ENCODE assay signal across 28 cellular contexts in the genomic region with DNA sequence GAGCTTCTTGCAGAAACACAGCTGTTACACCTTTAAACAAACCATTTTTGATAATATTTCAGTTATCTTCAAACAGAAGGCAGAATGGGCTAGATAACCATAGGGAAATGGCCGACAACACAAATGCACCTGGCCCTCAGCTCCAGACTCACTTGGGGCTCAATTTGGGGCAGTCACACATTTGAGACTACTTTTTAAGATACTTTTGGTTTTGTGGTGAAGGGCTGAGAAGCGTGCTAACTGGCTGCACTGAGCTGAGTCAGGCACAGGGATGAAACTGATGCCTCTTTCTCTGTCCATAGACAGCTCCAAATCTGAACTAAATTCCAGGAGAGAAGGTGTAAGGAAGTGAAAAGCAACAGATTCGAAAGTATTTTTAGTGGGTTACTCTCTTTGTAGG. TPM values are rescaled to one million over a fixed set of nuclear protein-coding genes. Genes with fewer than 3 reads are reported as not detected.
DNase-seq lines count a peak whose midpoint lies in the region; ATAC-seq, FAIRE-seq and TF ChIP-seq lines count a peak whose summit lies in the region.
"Had no signal": no experiment of that assay in that cellular context is flagged by ENCODE, and none has a peak within 500 bp of the region (broad histone marks: within the 10 kb centered on the region; RNA-seq: fewer than 3 reads in every experiment).

No MANE protein-coding gene starts in this region.

- FAIRE-seq in GM12891 (lab: Jason Lieb, UNC) (peak; percentile 76), urothelium cell line (lab: Jason Lieb, UNC) (no peak)
- FAIRE-seq: islet of Langerhans had no signal

- ATAC-seq in GM19328 (IDR thresholded peaks at IDR 0.05; ENCODE audit: unreplicated experiment) (peak; percentile 68), HG02798 (IDR thresholded peaks at IDR 0.05; ENCODE audit: poor library complexity, unreplicated experiment) (peak; percentile 46)
- ATAC-seq: activated T-cell treated with anti-CD3 and anti-CD28 coated beads, Interleukin-2, amount 50 U/mL, for 72 hours; left lung; right cardiac atrium; upper lobe of right lung had no signal

- DNase-seq in GM12891 (ENCODE audit: insufficient read length, low spot score) = no peak
- DNase-seq in NAMALWA (ENCODE audit: low spot score) = peak; percentile 58
- DNase-seq in NCI-H2196 treated with DMSO at 0.1 percent for 48 hours (lab: John Stamatoyannopoulos, UW; ENCODE audit: unreplicated experiment) = no peak
- no peak for DNase-seq in dedifferentiated amniotic fluid mesenchymal stem cell (ENCODE audit: extremely low spot score)
- DNase-seq in stimulated activated CD4-positive, alpha-beta T cell treated with anti-CD3 and anti-CD28 coated beads, Interleukin-1b, Interleukin-23, amount 100 ng/mL, for 48 hours = no peak
- DNase-seq in urothelium cell line (ENCODE audit: low spot score) = no peak
- DNase-seq: activated CD4-positive, alpha-beta T cell treated with anti-CD3 and anti-CD28 coated beads for 48 hours; activated naive CD4-positive, alpha-beta T cell treated with anti-CD3 and anti-CD28 coated beads for 36 hours; activated T-cell treated with anti-CD3 and anti-CD28 coated beads, Interleukin-2, amount 50 U/mL, for 72 hours; amygdala; GOT3; HFFc6; KBM-7; left lung; mesenchymal stem cell; NCI-H1436 treated with DMSO at 0.1 percent for 48 hours; NCI-H2107; NCI-H446 treated with DMSO at 0.1 percent for 48 hours; right cardiac atrium; SHP77; stimulated activated CD4-positive, alpha-beta T cell treated with anti-CD3 and anti-CD28 coated beads, Interleukin-2, amount 100 ng/mL, for 48 hours; substantia nigra; T-helper 9 cell; upper lobe of right lung; WERI-Rb-1 had no signal

- TF ChIP-seq POLR2A in GM12891 (IDR thresholded peaks at IDR 0.05; ENCODE audit: low read depth, low read length) = no peak

TF ChIP-seq in GM12891, 5 proteins besides CTCF, POLR2A, EP300 and RAD21:
- no peak for TF ChIP-seq POLR2AphosphoS5 (IDR thresholded peaks at IDR 0.05; ENCODE audit: low read depth, low read length)
- no peak for TF ChIP-seq PAX5 (IDR thresholded peaks at IDR 0.05; ENCODE audit: insufficient read depth, low read length, severe bottlenecking)
TF ChIP-seq in GM12891: peak in this region for 0.

RNA-seq across cellular contexts. Expression of gene GRIP1, which starts 18.5 kb away (rescaled TPM):
- polyA plus RNA-seq in GM12891 (2012; ENCODE audit: low read depth, missing spikeins) = 0.05 TPM
